Comparison of ENCODE assay signal across 8 cellular contexts in genomic region chr7:41705109-41705871, GRCh38. TPM values are rescaled to one million over a fixed set of nuclear protein-coding genes. Genes with fewer than 3 reads are reported as not detected.
A peak's percentile ranks its signal among the peaks of the same experiment; 100 is the strongest.
DNase-seq lines count a peak whose midpoint lies in the region; ATAC-seq, FAIRE-seq and TF ChIP-seq lines count a peak whose summit lies in the region.

No MANE protein-coding gene starts in this region.

- peak overlapping the region; percentile 35 for H2AFZ ChIP-seq in astrocyte (ENCODE audit: low read depth, low read length)

- H3K4me3 Mint-ChIP-seq in astrocyte (ENCODE audit: unreplicated experiment): peak overlapping the region; percentile 76

- peak overlapping the region; percentile 95 for H3K4me2 ChIP-seq in astrocyte (ENCODE audit: low read length)

- peak overlapping the region; percentile 84 for H3K27ac Mint-ChIP-seq in astrocyte (ENCODE audit: unreplicated experiment)

- H3K27ac ChIP-seq in astrocyte (ENCODE audit: low read depth, low read length) (peak overlapping the region; percentile 91), rectal smooth muscle tissue (ENCODE audit: low read depth, low read length) (peak overlapping the region; percentile 71)

- H3K4me1 Mint-ChIP-seq in astrocyte (ENCODE audit: low read depth, unreplicated experiment): peaks cover 35% of the 10 kb centered on the region

- peaks cover 46% of the 10 kb centered on the region for H3K79me2 ChIP-seq in astrocyte (ENCODE audit: insufficient read depth, low read length)

- H3K36me3 ChIP-seq in astrocyte (ENCODE audit: insufficient read depth, low read length) (no peaks in the 10 kb centered on the region), rectal smooth muscle tissue (ENCODE audit: control insufficient read depth, insufficient read depth, low read length) (no peaks in the 10 kb centered on the region)

- H3K27me3 ChIP-seq in astrocyte (ENCODE audit: insufficient read depth, low read length): no peaks in the 10 kb centered on the region
- H3K27me3 ChIP-seq in rectal smooth muscle tissue (ENCODE audit: control insufficient read depth, insufficient read depth, low read length): no peaks in the 10 kb centered on the region

- ATAC-seq in GM21576 (IDR thresholded peaks at IDR 0.05; ENCODE audit: unreplicated experiment): peak; percentile 94

- H3K36me3 Mint-ChIP-seq in astrocyte (ENCODE audit: low read depth, unreplicated experiment): no peaks in the 10 kb centered on the region

- H3K4me3 ChIP-seq in astrocyte (ENCODE audit: insufficient read depth, low read depth, low read length) (peak overlapping the region; percentile 67), rectal smooth muscle tissue (ENCODE audit: low read length) (peak overlapping the region; percentile 73)

- no peak for FAIRE-seq in astrocyte (lab: Jason Lieb, UNC)

- peaks cover 10% of the 10 kb centered on the region for H4K20me1 ChIP-seq in astrocyte (ENCODE audit: insufficient read depth, low read length)

- no peaks in the 10 kb centered on the region for H3K9me3 Mint-ChIP-seq in astrocyte (ENCODE audit: unreplicated experiment)

- peaks cover 32% of the 10 kb centered on the region for H3K4me1 ChIP-seq in astrocyte (ENCODE audit: insufficient read depth, low read length)
- H3K4me1 ChIP-seq in rectal smooth muscle tissue (ENCODE audit: control insufficient read depth, insufficient read depth, low read length): peaks cover 4% of the 10 kb centered on the region

- peak overlapping the region; percentile 98 for H3K9ac ChIP-seq in astrocyte (ENCODE audit: low read length)
- peak overlapping the region; percentile 65 for H3K9ac ChIP-seq in rectal smooth muscle tissue (ENCODE audit: low read length)

- DNase-seq in ELR (ENCODE audit: low read depth) (peak; percentile 97), HuH-7 (ENCODE audit: low spot score) (peak; percentile 92), SKM-1 (lab: John Stamatoyannopoulos, UW; ENCODE audit: unreplicated experiment) (peak; percentile 84), astrocyte (ENCODE audit: low read depth) (peak; percentile 85), hippocampal formation (lab: John Stamatoyannopoulos, UW) (peak; percentile 29 to 73), NCI-H446 treated with DMSO at 0.1 percent for 48 hours (lab: John Stamatoyannopoulos, UW) (no peak)

- TF ChIP-seq CTCF in astrocyte (IDR thresholded peaks at IDR 0.05; ENCODE audit: insufficient read depth, low read depth, low read length): peak; percentile 46

- no peaks in the 10 kb centered on the region for H3K27me3 Mint-ChIP-seq in astrocyte (ENCODE audit: low read depth, unreplicated experiment)

- no peaks in the 10 kb centered on the region for H3K9me3 ChIP-seq in astrocyte (ENCODE audit: insufficient read depth, low read depth, low read length)

RNA-seq across cellular contexts. Expression of gene INHBA, which starts 2.4 kb away (rescaled TPM):
- 103 and 164 TPM in 2 replicates for total RNA-seq in astrocyte
